8 cellular contexts compared by ENCODE assay signal in the genomic region with DNA sequence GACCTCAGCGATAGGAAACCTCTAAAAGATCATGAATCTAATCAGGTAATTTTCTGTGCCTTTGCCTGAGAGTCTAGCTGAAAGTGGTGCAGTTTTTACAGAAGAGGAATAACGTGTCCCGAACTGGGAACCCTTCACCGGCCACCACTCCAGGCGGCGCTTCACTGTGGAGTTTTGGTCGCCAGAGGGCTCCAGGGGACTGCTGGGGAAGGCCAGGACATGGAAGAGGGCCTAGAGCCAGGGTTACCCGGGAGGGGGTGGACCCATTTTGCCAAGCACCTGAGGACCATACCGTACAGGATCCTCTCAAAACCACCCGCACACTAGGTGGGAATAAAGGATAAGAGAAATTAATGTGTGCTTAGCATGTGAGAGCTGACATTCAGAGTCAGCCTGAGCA. TPM values are rescaled to one million over a fixed set of nuclear protein-coding genes. Genes with fewer than 3 reads are reported as not detected.
DNase-seq lines count a peak whose midpoint lies in the region; ATAC-seq, FAIRE-seq and TF ChIP-seq lines count a peak whose summit lies in the region.
"Not testable (repeated sequence)": the region's sequence is repeated elsewhere in the genome, so short reads cannot be mapped to it uniquely, and the experiment has no call there.

No MANE protein-coding gene starts in this region.

- WGBS in hepatocyte (ENCODE audit: low lambda C conversion rate, missing lambda C conversion rate): 31% methylated on average over 10 of the region's 10 CpGs

- H3K9me3 ChIP-seq in HCT116 (ENCODE audit: control insufficient read depth in 1 of 2, insufficient read depth in 1 of 2, low read depth in 1 of 2, low read length in 2 of 2); OCI-LY7 (ENCODE audit: low read length); endothelial cell of umbilical vein (replicated peaks; ENCODE audit: control insufficient read depth, insufficient read depth, low read length); hepatocyte (ENCODE audit: low read depth): not testable (repeated sequence)

- not testable (repeated sequence) for H4K20me1 ChIP-seq in HCT116 (ENCODE audit: insufficient read depth); OCI-LY7 (ENCODE audit: insufficient read depth, low read length); endothelial cell of umbilical vein (replicated peaks; ENCODE audit: control insufficient read depth, extremely low read depth, insufficient read depth, low read length); hepatocyte (ENCODE audit: insufficient read depth, poor library complexity, severe bottlenecking)

- FAIRE-seq in endothelial cell of umbilical vein (lab: Jason Lieb, UNC); urothelium cell line (lab: Jason Lieb, UNC): not testable (repeated sequence)

- in situ Hi-C loops in astrocyte of the cerebellum (cut with HindIII; ENCODE audit: low sequenced_read_pairs): not testable (repeated sequence)

- RAD21 ChIA-PET in HCT116 (lab: Charles Lee; ENCODE audit: low non-redundant PET in 1 of 2, low total read pairs in 2 of 2, uncharacterized antibody in 2 of 2, unreplicated experiment in 2 of 2): interaction anchor here in 1 of 2 experiments (0.9 kb wide), 1 partner anchor 173 kb away, joined by 4 read pairs; no protein-coding TSS in a partner anchor

- H3K9me1 ChIP-seq in endothelial cell of umbilical vein (replicated peaks; ENCODE audit: control insufficient read depth, extremely low read depth, insufficient read depth, low read length): not testable (repeated sequence)

- not testable (repeated sequence) for H3K4me1 ChIP-seq in HCT116 (ENCODE audit: control insufficient read depth in 1 of 2, insufficient read depth in 2 of 2, low read length in 2 of 2); OCI-LY7 (ENCODE audit: insufficient read depth, low read length, poor library complexity, severe bottlenecking); endothelial cell of umbilical vein (ENCODE audit: control insufficient read depth, extremely low read depth, insufficient read depth, low read length); hepatocyte (ENCODE audit: insufficient read depth)

- intact Hi-C loops in HCT116 (cut with micrococcal nuclease) (loop anchor here (1.0 to 2.0 kb wide), 2 partner anchors 170 to 493 kb away; no protein-coding TSS in a partner anchor), endothelial cell of umbilical vein (cut with micrococcal nuclease) (loop anchor here (1.0 kb wide), 2 partner anchors 170 to 496 kb away; no protein-coding TSS in a partner anchor)
- intact Hi-C loops in OCI-LY7 (cut with micrococcal nuclease; ENCODE audit: unreplicated experiment): not testable (repeated sequence)

- POLR2A ChIA-PET in HCT116 (lab: Charles Lee); OCI-LY7 (lab: Charles Lee); endothelial cell of umbilical vein (lab: Charles Lee): not testable (repeated sequence)

- TF ChIP-seq RAD21 in HCT116 (IDR thresholded peaks at IDR 0.05; ENCODE audit: low read depth): peak; percentile 90

- not testable (repeated sequence) for H3K79me2 ChIP-seq in HCT116 (ENCODE audit: insufficient read depth, low read length); OCI-LY7 (ENCODE audit: insufficient read depth, low read depth, low read length); endothelial cell of umbilical vein (ENCODE audit: control insufficient read depth, insufficient read depth, low read length); hepatocyte

- not testable (repeated sequence) for H3K9me2 ChIP-seq in HCT116 (ENCODE audit: insufficient read depth); OCI-LY7 (ENCODE audit: insufficient read depth, low read length); hepatocyte (replicated peaks; ENCODE audit: insufficient read depth)

- H3K27me3 ChIP-seq in HCT116 (ENCODE audit: insufficient read depth, low read length); endothelial cell of umbilical vein (ENCODE audit: control insufficient read depth in 2 of 2, insufficient read depth in 2 of 2, low read length in 2 of 2); hepatocyte: not testable (repeated sequence)

- DNase-seq in ELF-1 (ENCODE audit: low read depth, low spot score) (peak; percentile 57), HCT116 (ENCODE audit: low read depth, low spot score) (peak; percentile 27), hepatocyte (ENCODE audit: low spot score) (peak; percentile 28), myocyte (ENCODE audit: low read depth) (peak; percentile 37), urothelium cell line (ENCODE audit: low spot score) (peak; percentile 18)
- not testable (repeated sequence) for DNase-seq in OCI-LY7 (ENCODE audit: low spot score); astrocyte of the cerebellum (ENCODE audit: low read depth); endothelial cell of umbilical vein (ENCODE audit: low read depth, low spot score)

- CTCF ChIA-PET in HCT116 (lab: Charles Lee) (interaction anchor here (0.7 to 1.8 kb wide), 10 partner anchors 10 to 496 kb away, joined by 3 to 12 read pairs (median 4); no protein-coding TSS in a partner anchor), endothelial cell of umbilical vein (lab: Charles Lee) (interaction anchor here (1.0 to 1.9 kb wide), 6 partner anchors 11 to 497 kb away, joined by 3 to 12 read pairs (median 4); no protein-coding TSS in a partner anchor)
- CTCF ChIA-PET in OCI-LY7 (lab: Charles Lee; ENCODE audit: unreplicated experiment): not testable (repeated sequence)

- not testable (repeated sequence) for TF ChIP-seq POLR2A in HCT116 (IDR thresholded peaks at IDR 0.05; ENCODE audit: borderline replicate concordance, extremely low read depth, insufficient read depth, insufficient read length); endothelial cell of umbilical vein (IDR thresholded peaks at IDR 0.05; ENCODE audit: low read depth, low read length)

- not testable (repeated sequence) for H3K36me3 ChIP-seq in HCT116 (ENCODE audit: control insufficient read depth in 1 of 2, insufficient read depth in 2 of 2, low read length in 2 of 2); OCI-LY7 (ENCODE audit: insufficient read depth, low read length); endothelial cell of umbilical vein (ENCODE audit: control insufficient read depth in 2 of 2, extremely low read depth in 1 of 2, insufficient read depth in 2 of 2, low read length in 2 of 2); hepatocyte (replicated peaks; ENCODE audit: insufficient read depth, low read depth)

- peak overlapping the region; percentile 29; the same call in 1 of the 2 replicates for H3K4me2 ChIP-seq in HCT116 (ENCODE audit: low read length)
- H3K4me2 ChIP-seq in OCI-LY7 (ENCODE audit: low read length); endothelial cell of umbilical vein (ENCODE audit: insufficient read depth, low read length); hepatocyte: not testable (repeated sequence)

- TF ChIP-seq CTCF in HCT116 (IDR thresholded peaks at IDR 0.05 in 2 of 3, conservative IDR thresholded peaks at IDR 0.05 in 1 of 3; ENCODE audit: borderline replicate concordance in 1 of 3, insufficient read depth in 1 of 3, low read depth in 2 of 3, low read length in 2 of 3) (peak; percentile 71 to 91 (median 74)), OCI-LY7 (conservative IDR thresholded peaks at IDR 0.05; ENCODE audit: low read length) (peak; percentile 39; the same call in 1 of the 2 replicates), astrocyte of the cerebellum (IDR thresholded peaks at IDR 0.05; ENCODE audit: low read depth, low read length, missing control alignments) (peak; percentile 33), endothelial cell of umbilical vein (IDR thresholded peaks at IDR 0.05; ENCODE audit: extremely low read depth in 1 of 2, insufficient read depth in 1 of 2, low read depth in 1 of 2, low read length in 2 of 2) (peak; percentile 24 to 44), hepatocyte (IDR thresholded peaks at IDR 0.05; ENCODE audit: poor library complexity) (peak; percentile 47)

- ATAC-seq in HCT116: peak; percentile 100

- H3K27ac ChIP-seq in HCT116 (ENCODE audit: low read depth, low read length); OCI-LY7 (ENCODE audit: low read depth, low read length, poor library complexity, severe bottlenecking); endothelial cell of umbilical vein (ENCODE audit: insufficient read depth, low read depth, low read length); hepatocyte: not testable (repeated sequence)

- not testable (repeated sequence) for H3K9ac ChIP-seq in HCT116 (ENCODE audit: low read length); endothelial cell of umbilical vein (replicated peaks; ENCODE audit: extremely low read depth, insufficient read depth, low read length)

- BruUV-seq in HCT116 (replicated peaks; lab: Mats Ljungman, UMichigan); OCI-LY7 (replicated peaks; lab: Mats Ljungman, UMichigan); endothelial cell of umbilical vein (replicated peaks; lab: Mats Ljungman, UMichigan): not testable (repeated sequence)

- H2AFZ ChIP-seq in HCT116 (ENCODE audit: low read depth, low read length, poor library complexity, severe bottlenecking); OCI-LY7 (ENCODE audit: low read length); endothelial cell of umbilical vein (ENCODE audit: low read depth, low read length); hepatocyte: not testable (repeated sequence)

- H3K4me3 ChIP-seq in HCT116 (replicated peaks in 1 of 2; ENCODE audit: low read depth in 1 of 2, low read length in 2 of 2); OCI-LY7 (ENCODE audit: low read depth, low read length, poor library complexity, severe bottlenecking); astrocyte of the cerebellum (ENCODE audit: low read depth, low read length); endothelial cell of umbilical vein (replicated peaks in 1 of 3; ENCODE audit: insufficient read depth in 1 of 3, low read depth in 1 of 3, low read length in 3 of 3); hepatocyte: not testable (repeated sequence)

- dilution Hi-C loops in endothelial cell of umbilical vein (cut with MboI; ENCODE audit: extremely low pct_ligation_motif_present, low sequenced_read_pairs): not testable (repeated sequence)

RNA-seq across cellular contexts. Expression of a gene that starts 55.8 kb away (rescaled TPM):
- total RNA-seq in HCT116 (2021; ENCODE audit: unreplicated experiment) (261 TPM), OCI-LY7 (2022) (160 and 236 TPM in 2 replicates), endothelial cell of umbilical vein (58.4 and 69.6 TPM in 2 replicates), hepatocyte (230 and 278 TPM in 2 replicates), myocyte (69.1 and 106 TPM in 2 replicates)
- polyA plus RNA-seq in HCT116 (2012): 52.3 and 60.7 TPM in 2 replicates
- 127 and 129 TPM in 2 replicates for total RNA-seq in OCI-LY7 (2014; rRNA removed; shearing (Covaris generic))
- polyA plus RNA-seq in endothelial cell of umbilical vein (11.4 and 14.1 TPM in 2 replicates), hepatocyte (136 and 137 TPM in 2 replicates)
- 12.0 and 13.7 TPM in 2 replicates for polyA plus RNA-seq in endothelial cell of umbilical vein (2011; cell fraction: cytosol; rRNA removed)
- polyA plus RNA-seq in endothelial cell of umbilical vein (2011; cell fraction: nucleus; rRNA removed): 23.3 and 30.5 TPM in 2 replicates
- 49.2 and 62.5 TPM in 2 replicates for polyA plus RNA-seq in endothelial cell of umbilical vein (2012)
- 46.9 and 74.8 TPM in 2 replicates for polyA minus RNA-seq in endothelial cell of umbilical vein
- polyA minus RNA-seq in endothelial cell of umbilical vein (2011; cell fraction: cytosol; rRNA and poly(A)+ RNA removed): 337 TPM
- 33.6 and 50.2 TPM in 2 replicates for polyA minus RNA-seq in endothelial cell of umbilical vein (2011; cell fraction: nucleus; rRNA and poly(A)+ RNA removed)
- polyA plus RNA-seq in myocyte (2012): 52.7 TPM
